In the genomic region with DNA sequence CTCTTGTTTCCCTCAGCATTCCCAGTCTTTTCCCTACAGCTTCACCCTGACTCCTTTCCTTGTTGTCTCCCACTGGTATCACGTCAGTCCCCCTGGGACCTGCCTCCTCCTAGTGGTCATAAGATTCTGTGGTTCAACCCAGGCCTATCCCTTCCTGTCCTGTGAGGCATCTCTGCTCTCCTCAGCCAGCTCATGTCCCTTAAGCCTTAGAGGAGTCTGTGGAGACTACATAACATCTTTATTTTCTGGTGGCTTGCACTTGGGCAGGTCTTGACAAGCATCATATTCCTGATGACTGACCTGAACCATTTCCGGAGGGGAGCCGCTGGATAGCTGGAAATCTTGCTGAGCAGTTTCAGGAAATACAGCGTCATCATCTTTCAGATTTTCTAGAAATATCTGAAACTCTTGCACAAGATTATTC, we compare ENCODE assay signal across 14 cellular contexts. TPM values are rescaled to one million over a fixed set of nuclear protein-coding genes. Genes with fewer than 3 reads are reported as not detected.
DNase-seq lines count a peak whose midpoint lies in the region; ATAC-seq, FAIRE-seq and TF ChIP-seq lines count a peak whose summit lies in the region.
"Had no signal": no experiment of that assay in that cellular context is flagged by ENCODE, and none has a peak within 500 bp of the region (broad histone marks: within the 10 kb centered on the region; RNA-seq: fewer than 3 reads in every experiment).

No MANE protein-coding gene starts in this region.

- no peak overlapping the region for H3K4me3 Mint-ChIP-seq in naive thymus-derived CD4-positive, alpha-beta T cell
- no peak overlapping the region for H3K4me3 Mint-ChIP-seq in osteocyte (ENCODE audit: unreplicated experiment)
- H3K4me3 Mint-ChIP-seq: stimulated activated naive B cell treated with anti-CD40 and anti-IgM and Interleukin-4, amounts not matched to agents 10 μg/mL and 1 μg/mL and 100 μg/mL, for 72 hours had no signal

- H3K27ac ChIP-seq in 22Rv1 (no peak overlapping the region), RWPE2 (ENCODE audit: poor library complexity, severe bottlenecking) (peak overlapping the region; percentile 82), foreskin keratinocyte (peak overlapping the region; percentile 76)
- H3K27ac ChIP-seq in naive thymus-derived CD4-positive, alpha-beta T cell (ENCODE audit: low read depth, low read length) = no peak overlapping the region

- DNase-seq in GM19239 (ENCODE audit: insufficient read length, low spot score) (no peak), RWPE2 (ENCODE audit: low spot score) (peak; percentile 74), foreskin keratinocyte (peak; percentile 94 to 95), osteocyte (ENCODE audit: extremely low spot score, unreplicated experiment) (no peak)
- DNase-seq in naive thymus-derived CD4-positive, alpha-beta T cell = no peak
- DNase-seq: AML-193; NCI-H1092; stimulated activated naive B cell treated with anti-CD40 and anti-IgM and Interleukin-4, amounts not matched to agents 10 μg/mL and 1 μg/mL and 100 μg/mL, for 72 hours had no signal

- POLR2A ChIA-PET in naive thymus-derived CD4-positive, alpha-beta T cell (lab: Charles Lee) = no interaction called here

- peaks cover 0 to 5% (median 0%) of the 10 kb centered on the region in 7 donors for H3K4me1 Mint-ChIP-seq in naive thymus-derived CD4-positive, alpha-beta T cell
- peaks cover 21% of the 10 kb centered on the region for H3K4me1 Mint-ChIP-seq in osteocyte (ENCODE audit: unreplicated experiment)

- FAIRE-seq in GM19239 (lab: Jason Lieb, UNC) = peak; percentile 52
- FAIRE-seq: endometrium, islet of Langerhans had no signal

- H3K36me3 ChIP-seq in RWPE2 (ENCODE audit: low read depth) = no peaks in the 10 kb centered on the region
- no peaks in the 10 kb centered on the region for H3K36me3 ChIP-seq in naive thymus-derived CD4-positive, alpha-beta T cell (ENCODE audit: control insufficient read depth in 2 of 3, insufficient read depth in 3 of 3, low read length in 3 of 3)

- H3K36me3 Mint-ChIP-seq in naive thymus-derived CD4-positive, alpha-beta T cell = peaks cover 0 to 37% (median 22%) of the 10 kb centered on the region in 5 donors
- H3K36me3 Mint-ChIP-seq in osteocyte (ENCODE audit: unreplicated experiment) = peaks cover 4% of the 10 kb centered on the region

- peaks cover 35% of the 10 kb centered on the region for H3K4me1 ChIP-seq in RWPE2 (ENCODE audit: insufficient read depth, poor library complexity, severe bottlenecking)
- H3K4me1 ChIP-seq in foreskin keratinocyte = peaks cover 40% of the 10 kb centered on the region
- no peaks in the 10 kb centered on the region for H3K4me1 ChIP-seq in naive thymus-derived CD4-positive, alpha-beta T cell (ENCODE audit: control insufficient read depth in 2 of 2, insufficient read depth in 2 of 2, low read length in 2 of 2)

- intact Hi-C loops in naive thymus-derived CD4-positive, alpha-beta T cell (cut with micrococcal nuclease) = no loop called here

- H3K27ac Mint-ChIP-seq in naive thymus-derived CD4-positive, alpha-beta T cell = peak overlapping the region in 1 of 9 donors; percentile 59
- H3K27ac Mint-ChIP-seq in osteocyte (ENCODE audit: unreplicated experiment) = no peak overlapping the region
- H3K27ac Mint-ChIP-seq: stimulated activated naive B cell treated with anti-CD40 and anti-IgM and Interleukin-4, amounts not matched to agents 10 μg/mL and 1 μg/mL and 100 μg/mL, for 72 hours had no signal

- H3K4me3 ChIP-seq in RWPE2 (ENCODE audit: severe bottlenecking) = no peak overlapping the region
- H3K4me3 ChIP-seq in naive thymus-derived CD4-positive, alpha-beta T cell (ENCODE audit: low read length) = no peak overlapping the region

- peaks cover 0 to 5% (median 0%) of the 10 kb centered on the region in 5 donors for H3K27me3 Mint-ChIP-seq in naive thymus-derived CD4-positive, alpha-beta T cell
- no peaks in the 10 kb centered on the region for H3K27me3 Mint-ChIP-seq in osteocyte (ENCODE audit: unreplicated experiment)
- H3K27me3 Mint-ChIP-seq: stimulated activated naive B cell treated with anti-CD40 and anti-IgM and Interleukin-4, amounts not matched to agents 10 μg/mL and 1 μg/mL and 100 μg/mL, for 72 hours had no signal

- H3K27me3 ChIP-seq in RWPE2 (ENCODE audit: insufficient read depth, poor library complexity, severe bottlenecking) = no peaks in the 10 kb centered on the region
- no peaks in the 10 kb centered on the region for H3K27me3 ChIP-seq in foreskin keratinocyte
- H3K27me3 ChIP-seq in naive thymus-derived CD4-positive, alpha-beta T cell (ENCODE audit: control insufficient read depth in 2 of 2, insufficient read depth in 2 of 2, low read length in 2 of 2) = no peaks in the 10 kb centered on the region

- TF ChIP-seq CTCF in 22Rv1 (IDR thresholded peaks at IDR 0.05) (peak; percentile 21), RWPE2 (IDR thresholded peaks at IDR 0.05; ENCODE audit: poor library complexity, severe bottlenecking) (peak; percentile 33), foreskin keratinocyte (conservative IDR thresholded peaks at IDR 0.05) (peak; percentile 71), osteocyte (IDR thresholded peaks at IDR 0.05) (no peak)

- CTCF ChIA-PET in naive thymus-derived CD4-positive, alpha-beta T cell (lab: Charles Lee) = no interaction called here

- H3K9me3 ChIP-seq in RWPE2 (ENCODE audit: severe bottlenecking) = no peaks in the 10 kb centered on the region
- no peaks in the 10 kb centered on the region for H3K9me3 ChIP-seq in naive thymus-derived CD4-positive, alpha-beta T cell (ENCODE audit: control insufficient read depth in 2 of 3, low read length in 3 of 3)

- peak; percentile 89 for ATAC-seq in RWPE2 (ENCODE audit: low read depth)
- peak; percentile 90 for ATAC-seq in foreskin keratinocyte
- ATAC-seq in GM21447 (IDR thresholded peaks at IDR 0.05; ENCODE audit: unreplicated experiment) = no peak
- no peak for ATAC-seq in HG03460 (IDR thresholded peaks at IDR 0.05; ENCODE audit: unreplicated experiment)
- ATAC-seq in naive thymus-derived CD4-positive, alpha-beta T cell = no peak
- ATAC-seq: stimulated activated naive B cell treated with anti-CD40 and anti-IgM and Interleukin-4, amounts not matched to agents 10 μg/mL and 1 μg/mL and 100 μg/mL, for 72 hours had no signal

- peaks cover 0 to 6% (median 1%) of the 10 kb centered on the region in 11 donors for H3K9me3 Mint-ChIP-seq in naive thymus-derived CD4-positive, alpha-beta T cell
- no peaks in the 10 kb centered on the region for H3K9me3 Mint-ChIP-seq in osteocyte (ENCODE audit: unreplicated experiment)

RNA-seq across cellular contexts. Expression of a gene that starts 0.7 kb away (rescaled TPM):
- total RNA-seq in foreskin keratinocyte (not detected in 2 replicates), osteocyte (not detected in 2 replicates)
- not detected in 2 replicates for polyA plus RNA-seq in foreskin keratinocyte
- not detected for total RNA-seq in naive thymus-derived CD4-positive, alpha-beta T cell
- not detected for polyA plus RNA-seq in naive thymus-derived CD4-positive, alpha-beta T cell
- total RNA-seq: T-helper 2 cell treated with Interferon-gamma antibody and Interleukin-4, amounts not matched to agents 100 ng/mL and 5 ng/mL, for 36 hours had no signal

RNA-seq across cellular contexts. Expression of a gene that starts 59.3 kb away (rescaled TPM):
- total RNA-seq in foreskin keratinocyte (52.0 and 56.9 TPM in 2 replicates), osteocyte (42.1 and 43.0 TPM in 2 replicates)
- polyA plus RNA-seq in foreskin keratinocyte = 27.8 and 31.4 TPM in 2 replicates
- 10 to 100 TPM; 42.4 to 93.5 (median 72.9) TPM for total RNA-seq in naive thymus-derived CD4-positive, alpha-beta T cell
- 10 to 100 TPM; 12.0 to 16.4 TPM for polyA plus RNA-seq in naive thymus-derived CD4-positive, alpha-beta T cell

Comparison
In these comparisons a context has a peak if more than half of its experiments do, and no peak if none do; other contexts are left out.
1. H3K27ac ChIP-seq: peak in RWPE2 (single experiment) and foreskin keratinocyte (single experiment); none in 22Rv1 (single experiment) and naive thymus-derived CD4-positive, alpha-beta T cell (single experiment).
2. DNase-seq: peak in RWPE2 (single experiment) and foreskin keratinocyte (2 of 2); none in GM19239 (single experiment), naive thymus-derived CD4-positive, alpha-beta T cell (0 of 9) and osteocyte (single experiment).
3. ATAC-seq: peak in RWPE2 (single experiment) and foreskin keratinocyte (single experiment); none in GM21447 (single experiment), HG03460 (single experiment) and naive thymus-derived CD4-positive, alpha-beta T cell (single experiment).